ENCODE assay signal across 20 cellular contexts in genomic region chr11:68481579-68482240, GRCh38. TPM values are rescaled to one million over a fixed set of nuclear protein-coding genes. Genes with fewer than 3 reads are reported as not detected.
A peak's percentile ranks its signal among the peaks of the same experiment; 100 is the strongest.
DNase-seq lines count a peak whose midpoint lies in the region; ATAC-seq and TF ChIP-seq lines count a peak whose summit lies in the region.
"Had no signal": no experiment of that assay in that cellular context is flagged by ENCODE, and none has a peak within 500 bp of the region (broad histone marks: within the 10 kb centered on the region; RNA-seq: fewer than 3 reads in every experiment).

No MANE protein-coding gene starts in this region.

- no peak for DNase-seq in Right ventricle myocardium inferior (ENCODE audit: missing footprints)
- no peak for DNase-seq in cardiac septum (ENCODE audit: low spot score)
- no peak for DNase-seq in central memory CD8-positive, alpha-beta T cell (ENCODE audit: low spot score in 2 of 2)
- DNase-seq in naive B cell = no peak
- no peak for DNase-seq in type B pancreatic cell (ENCODE audit: extremely low spot score, unreplicated experiment)
- no peak for DNase-seq in head of caudate nucleus
- DNase-seq in activated CD8-positive, alpha-beta memory T cell treated with anti-CD3 and anti-CD28 coated beads, Interleukin-2, amount 10 ng/mL, durations not matched to agents 7 days and 5 days = no peak
- no peak for DNase-seq in NCI-H526 (lab: John Stamatoyannopoulos, UW)
- DNase-seq: cerebellar nuclear complex; hippocampal formation; kidney; NCI-H1694 treated with DMSO at 0.1 percent for 48 hours; NCI-H446 treated with DMSO at 0.1 percent for 48 hours; right cardiac atrium; SHP77 treated with DMSO at 0.1 percent for 48 hours; stimulated activated naive CD4-positive, alpha-beta T cell; uterus had no signal

- no peak overlapping the region for H3K27ac Mint-ChIP-seq in central memory CD8-positive, alpha-beta T cell (ENCODE audit: low read depth)
- H3K27ac Mint-ChIP-seq in naive B cell = peak overlapping the region in 4 of 6 donors; percentile 8 to 48 (median 42)
- H3K27ac Mint-ChIP-seq in type B pancreatic cell = peak overlapping the region; percentile 4
- no peak overlapping the region for H3K27ac Mint-ChIP-seq in activated CD8-positive, alpha-beta memory T cell treated with anti-CD3 and anti-CD28 coated beads, Interleukin-2, amount 10 ng/mL, durations not matched to agents 7 days and 5 days
- H3K27ac Mint-ChIP-seq: activated T-helper 17 cell treated with anti-CD3 and anti-CD28 coated beads, Interleukin-2, amount 50 U/mL, for 72 hours; T-helper 1 cell treated with Interleukin-12 subunit alpha and Interleukin-12 subunit beta and Interleukin-4 antibody, amounts not matched to agents 30 μg/mL and 1 μg/mL, for 36 hours had no signal

- CTCF ChIA-PET in activated CD8-positive, alpha-beta memory T cell treated with anti-CD3 and anti-CD28 coated beads, Interleukin-2, amount 10 ng/mL, durations not matched to agents 7 days and 5 days (lab: Charles Lee) = no interaction called here

- peak overlapping the region; percentile 4 for H3K4me3 Mint-ChIP-seq in central memory CD8-positive, alpha-beta T cell
- H3K4me3 Mint-ChIP-seq in naive B cell (peak overlapping the region in 1 of 8 donors; percentile 18), type B pancreatic cell (no peak overlapping the region)
- H3K4me3 Mint-ChIP-seq in activated CD8-positive, alpha-beta memory T cell treated with anti-CD3 and anti-CD28 coated beads, Interleukin-2, amount 10 ng/mL, durations not matched to agents 7 days and 5 days = no peak overlapping the region
- H3K4me3 Mint-ChIP-seq: activated T-helper 17 cell treated with anti-CD3 and anti-CD28 coated beads, Interleukin-2, amount 50 U/mL, for 72 hours; GM23338; T-helper 1 cell treated with Interleukin-12 subunit alpha and Interleukin-12 subunit beta and Interleukin-4 antibody, amounts not matched to agents 30 μg/mL and 1 μg/mL, for 36 hours had no signal

- H3K9me3 Mint-ChIP-seq in central memory CD8-positive, alpha-beta T cell = no peaks in the 10 kb centered on the region
- H3K9me3 Mint-ChIP-seq in naive B cell (peaks cover 0 to 1% (median 0%) of the 10 kb centered on the region in 7 donors), type B pancreatic cell (peaks cover 4% of the 10 kb centered on the region)
- H3K9me3 Mint-ChIP-seq in activated CD8-positive, alpha-beta memory T cell treated with anti-CD3 and anti-CD28 coated beads, Interleukin-2, amount 10 ng/mL, durations not matched to agents 7 days and 5 days (ENCODE audit: low read depth) = peaks cover 5% of the 10 kb centered on the region
- H3K9me3 Mint-ChIP-seq: activated T-helper 17 cell treated with anti-CD3 and anti-CD28 coated beads, Interleukin-2, amount 50 U/mL, for 72 hours had no signal

- H3K27me3 Mint-ChIP-seq in central memory CD8-positive, alpha-beta T cell = no peaks in the 10 kb centered on the region
- H3K27me3 Mint-ChIP-seq in naive B cell = no peaks in the 10 kb centered on the region
- no peaks in the 10 kb centered on the region for H3K27me3 Mint-ChIP-seq in type B pancreatic cell
- no peaks in the 10 kb centered on the region for H3K27me3 Mint-ChIP-seq in activated CD8-positive, alpha-beta memory T cell treated with anti-CD3 and anti-CD28 coated beads, Interleukin-2, amount 10 ng/mL, durations not matched to agents 7 days and 5 days
- H3K27me3 Mint-ChIP-seq: activated T-helper 17 cell treated with anti-CD3 and anti-CD28 coated beads, Interleukin-2, amount 50 U/mL, for 72 hours had no signal

- TF ChIP-seq CTCF in type B pancreatic cell (conservative IDR thresholded peaks at IDR 0.05) = no peak

- ATAC-seq in Right ventricle myocardium inferior = peak; percentile 21
- no peak for ATAC-seq in central memory CD8-positive, alpha-beta T cell (replicated peaks; ENCODE audit: extremely low read depth, poor library complexity, severe bottlenecking)
- ATAC-seq in naive B cell (ENCODE audit: low read depth in 2 of 2) = no peak
- no peak for ATAC-seq in activated CD8-positive, alpha-beta memory T cell treated with anti-CD3 and anti-CD28 coated beads, Interleukin-2, amount 10 ng/mL, durations not matched to agents 7 days and 5 days
- ATAC-seq: activated T-helper 17 cell treated with anti-CD3 and anti-CD28 coated beads, Interleukin-2, amount 50 U/mL, for 72 hours had no signal

- H3K4me1 Mint-ChIP-seq in central memory CD8-positive, alpha-beta T cell = peaks cover 82% of the 10 kb centered on the region
- H3K4me1 Mint-ChIP-seq in naive B cell = peaks cover 50 to 88% (median 83%) of the 10 kb centered on the region in 3 donors
- H3K4me1 Mint-ChIP-seq in type B pancreatic cell (ENCODE audit: unreplicated experiment) = peaks cover 11% of the 10 kb centered on the region
- H3K4me1 Mint-ChIP-seq in activated CD8-positive, alpha-beta memory T cell treated with anti-CD3 and anti-CD28 coated beads, Interleukin-2, amount 10 ng/mL, durations not matched to agents 7 days and 5 days = peaks cover 34% of the 10 kb centered on the region

- peaks cover 9% of the 10 kb centered on the region for H3K36me3 Mint-ChIP-seq in central memory CD8-positive, alpha-beta T cell (ENCODE audit: insufficient read depth)
- H3K36me3 Mint-ChIP-seq in naive B cell = no peaks in the 10 kb centered on the region
- H3K36me3 Mint-ChIP-seq in type B pancreatic cell = peaks cover 40% of the 10 kb centered on the region
- peaks cover 56% of the 10 kb centered on the region for H3K36me3 Mint-ChIP-seq in activated CD8-positive, alpha-beta memory T cell treated with anti-CD3 and anti-CD28 coated beads, Interleukin-2, amount 10 ng/mL, durations not matched to agents 7 days and 5 days

- intact Hi-C loops in Right ventricle myocardium inferior (cut with DNase I) = no loop called here
- intact Hi-C loops in cardiac septum (cut with DNase I) = no loop called here
- intact Hi-C loops in head of caudate nucleus (cut with DNase I) = no loop called here

RNA-seq across cellular contexts. Expression of gene PPP6R3, which starts 21.2 kb away (rescaled TPM):
- total RNA-seq in Right ventricle myocardium inferior (83.5 TPM), cardiac septum (92.4 TPM), type B pancreatic cell (ENCODE audit: low replicate concordance) (102 and 104 TPM in 2 replicates)
- 10 to 100 TPM; 32.0 to 71.1 (median 53.4) TPM for polyA plus RNA-seq in naive B cell (ENCODE audit: low read depth in 6 of 6)
- 100 to 1,000 TPM; 116 to 121 TPM for total RNA-seq in activated CD8-positive, alpha-beta memory T cell treated with anti-CD3 and anti-CD28 coated beads, Interleukin-2, amount 10 ng/mL, durations not matched to agents 7 days and 5 days

Comparison
In these comparisons a context has a peak if more than half of its experiments do, and no peak if none do; other contexts are left out.
1. H3K27ac Mint-ChIP-seq: peak in naive B cell (4 of 6) and type B pancreatic cell (single experiment); none in central memory CD8-positive, alpha-beta T cell (single experiment) and activated CD8-positive, alpha-beta memory T cell treated with anti-CD3 and anti-CD28 coated beads, Interleukin-2, amount 10 ng/mL, durations not matched to agents 7 days and 5 days (single experiment).